Comparison of ENCODE assay signal across 8 cellular contexts in the genomic region with DNA sequence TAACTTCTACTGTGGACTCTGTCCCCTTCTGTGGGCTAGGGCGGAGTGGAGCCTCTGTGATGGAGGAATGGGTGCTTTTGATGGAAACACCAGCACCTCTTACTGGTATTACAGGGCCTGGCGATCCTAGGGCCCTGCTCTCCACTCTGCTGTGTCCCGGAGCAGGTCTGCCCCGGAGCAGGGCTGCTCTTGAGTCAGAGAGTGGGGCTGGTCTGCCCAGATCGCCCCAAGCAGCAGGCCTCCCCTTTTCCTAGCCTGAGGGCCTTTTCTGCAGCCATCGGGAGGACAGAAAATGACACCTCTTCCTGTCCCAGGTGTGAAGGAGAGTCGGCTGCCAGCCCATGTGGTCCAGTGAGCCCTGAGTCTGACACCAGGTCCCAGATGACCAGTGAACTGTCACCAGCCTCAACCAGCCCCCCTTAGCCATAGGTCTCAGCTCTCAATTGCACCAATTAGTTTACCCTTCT. TPM values are rescaled to one million over a fixed set of nuclear protein-coding genes. Genes with fewer than 3 reads are reported as not detected.
DNase-seq lines count a peak whose midpoint lies in the region; ATAC-seq, FAIRE-seq and TF ChIP-seq lines count a peak whose summit lies in the region.

No MANE protein-coding gene starts in this region.

- H3K27ac ChIP-seq in right atrium auricular region (peak overlapping the region; percentile 92 to 94), K562 (ENCODE audit: extremely low read depth, low read depth, low read length) (peak overlapping the region; percentile 88), uterus (peak overlapping the region; percentile 91 to 93)

- H3K9ac ChIP-seq in K562 (ENCODE audit: insufficient read depth in 1 of 2, low read depth in 2 of 2, low read length in 2 of 2) = peak overlapping the region; percentile 89 to 99

- H3K9me3 ChIP-seq in right atrium auricular region = no peaks in the 10 kb centered on the region
- H3K9me3 ChIP-seq in K562 (replicated peaks; ENCODE audit: control insufficient read depth, insufficient read depth, low read depth, low read length) = no peaks in the 10 kb centered on the region
- H3K9me3 ChIP-seq in uterus = no peaks in the 10 kb centered on the region

- H3K4me2 ChIP-seq in K562 (ENCODE audit: insufficient read depth, low read length) = peak overlapping the region; percentile 93

- BruUV-seq in K562 (replicated peaks; lab: Mats Ljungman, UMichigan) = TSS peak; percentile 43

- peak; percentile 51 for FAIRE-seq in K562 (lab: Jason Lieb, UNC)

- WGBS in K562 (ENCODE audit: insufficient coverage, low coverage, missing lambda C conversion rate) = 6% methylated on average over 7 of the region's 7 CpGs

- no peaks in the 10 kb centered on the region for H3K9me1 ChIP-seq in K562 (ENCODE audit: control insufficient read depth, insufficient read depth, low read length)

- CTCF ChIA-PET in K562 (lab: Yijun Ruan, JAX; ENCODE audit: low intra/inter-chr PET ratio) = interaction anchor here (0.6 kb wide), 1 partner anchor 19 kb away, joined by 3 read pairs; no protein-coding TSS in a partner anchor

- in situ Hi-C loops in K562 (cut with MboI) = no loop called here

- TF ChIP-seq EP300 in K562 (IDR thresholded peaks at IDR 0.05; ENCODE audit: low read length) = no peak

- no peak for TF ChIP-seq CTCF in right atrium auricular region (IDR thresholded peaks at IDR 0.05)
- TF ChIP-seq CTCF in LNCaP clone FGC (IDR thresholded peaks at IDR 0.05; ENCODE audit: control insufficient read depth, extremely low read depth, insufficient read depth) = 0 out of 2 replicates have a peak, but pooled peaks have one; percentile 6
- no peak for TF ChIP-seq CTCF in K562 (IDR thresholded peaks at IDR 0.05 in 2 of 3, conservative IDR thresholded peaks at IDR 0.05 in 1 of 3; ENCODE audit: insufficient read depth in 2 of 3, low read depth in 1 of 3, low read length in 3 of 3)
- no peak for TF ChIP-seq CTCF in uterus (IDR thresholded peaks at IDR 0.05)

- 0 out of 2 replicates have a peak overlapping the region, but pooled peaks have one; percentile 63 for H2AFZ ChIP-seq in K562 (ENCODE audit: low read depth, low read length)

- H4K20me1 ChIP-seq in K562 (replicated peaks; ENCODE audit: control insufficient read depth, insufficient read depth, low read length) = peaks cover 6% of the 10 kb centered on the region; the same call in 1 of the 2 replicates

- TF ChIP-seq POLR2A in K562 (conservative IDR thresholded peaks at IDR 0.05) = 0 out of 2 replicates have a peak, but pooled peaks have one; percentile 3
- no peak for TF ChIP-seq POLR2A in uterus (IDR thresholded peaks at IDR 0.05)

- peaks cover 0 to 27% of the 10 kb centered on the region in 2 donors for H3K4me1 ChIP-seq in right atrium auricular region
- peaks cover 12 to 31% of the 10 kb centered on the region in 2 experiments; a peak in 4 of 5 replicates for H3K4me1 ChIP-seq in K562 (replicated peaks in 1 of 2; ENCODE audit: control insufficient read depth in 2 of 2, insufficient read depth in 2 of 2, low read length in 2 of 2)
- peaks cover 0 to 11% of the 10 kb centered on the region in 2 donors for H3K4me1 ChIP-seq in uterus

- TF ChIP-seq RAD21 in K562 (CRISPR knock-in tag; conservative IDR thresholded peaks at IDR 0.05 in 1 of 2, IDR thresholded peaks at IDR 0.05 in 1 of 2) = no peak

- H3K36me3 ChIP-seq in right atrium auricular region (peaks cover 35% of the 10 kb centered on the region), K562 (ENCODE audit: control insufficient read depth, insufficient read depth, low read length) (peaks cover 48% of the 10 kb centered on the region), uterus (no peaks in the 10 kb centered on the region)

- H3K79me2 ChIP-seq in K562 (ENCODE audit: control insufficient read depth, insufficient read depth, low read length) = peaks cover 49% of the 10 kb centered on the region

- intact Hi-C loops in left cardiac atrium (cut with DNase I) = no loop called here
- intact Hi-C loops in K562 (cut with micrococcal nuclease) = loop anchor here (5.0 kb wide), 4 partner anchors 69 to 301 kb away; partner anchors contain the start of genes ZNF425, ZNF746 and ZNF786
- intact Hi-C loops in uterus (cut with DNase I; ENCODE audit: low total_unique reads) = no loop called here

- POLR2A ChIA-PET in K562 (lab: Yijun Ruan, JAX) = interaction anchor here (1.7 to 2.7 kb wide), 4 partner anchors 9 to 16 kb away, joined by 5 to 18 read pairs (median 12); no protein-coding TSS in a partner anchor

- no peak for ATAC-seq in left cardiac atrium
- peak; percentile 51 for ATAC-seq in K562

- DNase-seq in right atrium auricular region (ENCODE audit: low spot score) = no peak
- no peak for DNase-seq in left cardiac atrium
- DNase-seq in LNCaP clone FGC (ENCODE audit: low read depth) = no peak
- peak in 3 of 4 experiments; percentile 44 to 53 (median 52) for DNase-seq in K562 (ENCODE audit: extremely low read depth in 1 of 4, low spot score in 3 of 4)
- peak; percentile 19 to 35 for DNase-seq in lung microvascular endothelial cell (ENCODE audit: low read depth in 2 of 2)
- no peak for DNase-seq in uterus
- DNase-seq in kidney glomerular epithelial cell (lab: John Stamatoyannopoulos, UW) = no peak
- DNase-seq in NCI-H2107 treated with DMSO at 0.1 percent for 48 hours (lab: John Stamatoyannopoulos, UW; ENCODE audit: unreplicated experiment) = no peak

- peak overlapping the region; percentile 81 to 91 for H3K4me3 ChIP-seq in right atrium auricular region
- peak overlapping the region; percentile 86 for H3K4me3 ChIP-seq in LNCaP clone FGC (ENCODE audit: low read depth, low read length)
- H3K4me3 ChIP-seq in K562 = peak overlapping the region; percentile 99
- H3K4me3 ChIP-seq in uterus = peak overlapping the region; percentile 82 to 86

- H3K27me3 ChIP-seq in right atrium auricular region (no peaks in the 10 kb centered on the region), K562 (ENCODE audit: control insufficient read depth in 2 of 2, insufficient read depth in 2 of 2, low read length in 2 of 2) (no peaks in the 10 kb centered on the region), uterus (no peaks in the 10 kb centered on the region)

RNA-seq across cellular contexts. Expression of gene ZNF282, which starts 1.4 kb away (rescaled TPM):
- total RNA-seq in right atrium auricular region (10 to 100 TPM; 10.7 to 12.1 TPM), left cardiac atrium (10 to 100 TPM; 11.5 to 13.3 TPM), K562 (2014; rRNA removed) (32.7 and 38.1 TPM in 2 replicates), K562 (2014; rRNA removed; fragmentation: Illumina TruSeq; extraction: Trizol) (11.2 and 13.2 TPM in 2 replicates), K562 (2015; rRNA removed; fragmentation: Illumina TruSeq; extraction: Trizol) (19.0 and 20.0 TPM in 2 replicates), K562 (2021) (54.6 and 58.6 TPM in 2 replicates), lung microvascular endothelial cell (20.9 and 21.4 TPM in 2 replicates), uterus (10 to 100 TPM in 3 of 4 donors, 1 to 10 TPM in 1; 3.2 to 36.4 (median 24.1) TPM)
- total RNA-seq in K562 (2011; cell fraction: chromatin; rRNA removed; ENCODE audit: low replicate concordance) = 64.6 and 106 TPM in 2 replicates
- 55.3 and 74.2 TPM in 2 replicates for total RNA-seq in K562 (2011; cell fraction: nucleolus; rRNA removed)
- 39.4 and 48.6 TPM in 2 replicates for total RNA-seq in K562 (2011; cell fraction: nucleoplasm; rRNA removed)
- polyA plus RNA-seq in K562 (2011; rRNA removed) (13.2 and 23.4 TPM in 2 replicates), K562 (2014; fragmentation: Illumina TruSeq; extraction: Trizol) (17.4 and 25.2 TPM in 2 replicates), K562 (2014; fragmentation: Nextera tagmentation; extraction: Ambion mirVana) (1 to 10 TPM in 1 of 2 experiments, under 1 TPM in 1; 0.76 to 1.3 TPM), K562 (2014; rRNA removed) (25.5 and 37.8 TPM in 2 replicates)
- polyA plus RNA-seq in K562 (2011; cell fraction: cytosol; rRNA removed) = 19.3 and 29.6 TPM in 2 replicates
- polyA plus RNA-seq in K562 (2011; cell fraction: nucleus; rRNA removed) = 33.7 and 56.0 TPM in 2 replicates
- polyA plus RNA-seq in K562 (2012) = 27.1 and 39.5 TPM in 2 replicates
- 18.7 and 25.1 TPM in 2 replicates for polyA minus RNA-seq in K562 (2011; rRNA and poly(A)+ RNA removed)
- polyA minus RNA-seq in K562 (2011; cell fraction: cytosol; rRNA and poly(A)+ RNA removed) = 23.8 and 33.7 TPM in 2 replicates
- polyA minus RNA-seq in K562 (2011; cell fraction: nucleus; rRNA and poly(A)+ RNA removed) = 27.5 and 33.3 TPM in 2 replicates

RNA-seq across cellular contexts. Expression of gene ZNF212, which starts 42.7 kb away (rescaled TPM):
- total RNA-seq in right atrium auricular region (1 to 10 TPM; 2.5 to 3.0 TPM), left cardiac atrium (1 to 10 TPM; 4.9 to 6.0 TPM), K562 (2014; rRNA removed) (10.2 and 10.7 TPM in 2 replicates), K562 (2014; rRNA removed; fragmentation: Illumina TruSeq; extraction: Trizol) (6.5 and 7.1 TPM in 2 replicates), K562 (2015; rRNA removed; fragmentation: Illumina TruSeq; extraction: Trizol) (5.6 and 6.3 TPM in 2 replicates), K562 (2021) (18.0 and 21.4 TPM in 2 replicates), lung microvascular endothelial cell (3.4 and 3.5 TPM in 2 replicates), uterus (10 to 100 TPM in 1 of 4 donors, 1 to 10 TPM in 3; 2.9 to 14.1 (median 7.7) TPM)
- total RNA-seq in K562 (2011; cell fraction: chromatin; rRNA removed; ENCODE audit: low replicate concordance) = 27.2 and 40.3 TPM in 2 replicates
- 25.4 and 28.3 TPM in 2 replicates for total RNA-seq in K562 (2011; cell fraction: nucleolus; rRNA removed)
- 21.7 and 25.2 TPM in 2 replicates for total RNA-seq in K562 (2011; cell fraction: nucleoplasm; rRNA removed)
- polyA plus RNA-seq in K562 (2011; rRNA removed) (7.2 and 13.3 TPM in 2 replicates), K562 (2014; fragmentation: Illumina TruSeq; extraction: Trizol) (11.2 and 14.2 TPM in 2 replicates), K562 (2014; fragmentation: Nextera tagmentation; extraction: Ambion mirVana) (1 to 10 TPM; 1.8 to 1.9 TPM), K562 (2014; rRNA removed) (11.6 and 14.1 TPM in 2 replicates)
- 5.8 and 8.6 TPM in 2 replicates for polyA plus RNA-seq in K562 (2011; cell fraction: cytosol; rRNA removed)
- 21.0 and 21.8 TPM in 2 replicates for polyA plus RNA-seq in K562 (2011; cell fraction: nucleus; rRNA removed)
- polyA plus RNA-seq in K562 (2012) = 13.3 and 14.1 TPM in 2 replicates
- 5.9 and 6.0 TPM in 2 replicates for polyA minus RNA-seq in K562 (2011; rRNA and poly(A)+ RNA removed)
- polyA minus RNA-seq in K562 (2011; cell fraction: cytosol; rRNA and poly(A)+ RNA removed) = 4.8 and 5.8 TPM in 2 replicates
- polyA minus RNA-seq in K562 (2011; cell fraction: nucleus; rRNA and poly(A)+ RNA removed) = 7.9 and 12.3 TPM in 2 replicates

RNA-seq across cellular contexts. Expression of gene ZNF398, which starts 49.5 kb away (rescaled TPM):
- total RNA-seq in right atrium auricular region = 10 to 100 TPM in 1 of 2 donors, 1 to 10 TPM in 1; 8.2 to 16.2 TPM
- total RNA-seq in left cardiac atrium = 10 to 100 TPM in 1 of 2 donors, 1 to 10 TPM in 1; 7.3 to 10.7 TPM
- 26.1 and 33.2 TPM in 2 replicates for total RNA-seq in K562 (2011; cell fraction: chromatin; rRNA removed; ENCODE audit: low replicate concordance)
- total RNA-seq in K562 (2011; cell fraction: nucleolus; rRNA removed) = 19.9 and 24.3 TPM in 2 replicates
- total RNA-seq in K562 (2011; cell fraction: nucleoplasm; rRNA removed) = 23.0 and 28.4 TPM in 2 replicates
- 10.4 and 15.0 TPM in 2 replicates for total RNA-seq in K562 (2014; rRNA removed)
- 10.8 and 12.3 TPM in 2 replicates for total RNA-seq in K562 (2014; rRNA removed; fragmentation: Illumina TruSeq; extraction: Trizol)
- 14.3 and 14.7 TPM in 2 replicates for total RNA-seq in K562 (2015; rRNA removed; fragmentation: Illumina TruSeq; extraction: Trizol)
- total RNA-seq in K562 (2021) = 17.1 and 18.6 TPM in 2 replicates
- 8.2 and 14.7 TPM in 2 replicates for polyA plus RNA-seq in K562 (2011; rRNA removed)
- 11.3 and 15.9 TPM in 2 replicates for polyA plus RNA-seq in K562 (2011; cell fraction: cytosol; rRNA removed)
- 16.7 and 19.8 TPM in 2 replicates for polyA plus RNA-seq in K562 (2011; cell fraction: nucleus; rRNA removed)
- 9.9 and 10.0 TPM in 2 replicates for polyA plus RNA-seq in K562 (2012)
- 10.8 and 10.9 TPM in 2 replicates for polyA plus RNA-seq in K562 (2014; fragmentation: Illumina TruSeq; extraction: Trizol)
- polyA plus RNA-seq in K562 (2014; fragmentation: Nextera tagmentation; extraction: Ambion mirVana) = 1 to 10 TPM; 4.0 to 4.4 TPM
- polyA plus RNA-seq in K562 (2014; rRNA removed) = 8.2 and 8.8 TPM in 2 replicates
- polyA minus RNA-seq in K562 (2011; rRNA and poly(A)+ RNA removed) = 19.2 and 27.6 TPM in 2 replicates
- 13.0 and 15.8 TPM in 2 replicates for polyA minus RNA-seq in K562 (2011; cell fraction: cytosol; rRNA and poly(A)+ RNA removed)
- polyA minus RNA-seq in K562 (2011; cell fraction: nucleus; rRNA and poly(A)+ RNA removed) = 17.2 and 25.7 TPM in 2 replicates
- total RNA-seq in lung microvascular endothelial cell = 3.5 and 5.2 TPM in 2 replicates
- total RNA-seq in uterus = 10 to 100 TPM in 3 of 4 donors, 1 to 10 TPM in 1; 7.6 to 22.6 (median 16.5) TPM

Comparison
In these comparisons a context has a peak if more than half of its experiments do, and no peak if none do; other contexts are left out.
1. DNase-seq: peak in K562 (3 of 4) and lung microvascular endothelial cell (2 of 2); none in right atrium auricular region (single experiment), left cardiac atrium (single experiment), LNCaP clone FGC (single experiment), uterus (0 of 2), kidney glomerular epithelial cell (single experiment) and NCI-H2107 treated with DMSO at 0.1 percent for 48 hours (single experiment).
2. Peak in every context shown above with its lines, with median percentiles within 50 percentile points of each other: H3K27ac ChIP-seq and H3K4me3 ChIP-seq.